ENCODE assay signal across 1 cellular context in the genomic region with DNA sequence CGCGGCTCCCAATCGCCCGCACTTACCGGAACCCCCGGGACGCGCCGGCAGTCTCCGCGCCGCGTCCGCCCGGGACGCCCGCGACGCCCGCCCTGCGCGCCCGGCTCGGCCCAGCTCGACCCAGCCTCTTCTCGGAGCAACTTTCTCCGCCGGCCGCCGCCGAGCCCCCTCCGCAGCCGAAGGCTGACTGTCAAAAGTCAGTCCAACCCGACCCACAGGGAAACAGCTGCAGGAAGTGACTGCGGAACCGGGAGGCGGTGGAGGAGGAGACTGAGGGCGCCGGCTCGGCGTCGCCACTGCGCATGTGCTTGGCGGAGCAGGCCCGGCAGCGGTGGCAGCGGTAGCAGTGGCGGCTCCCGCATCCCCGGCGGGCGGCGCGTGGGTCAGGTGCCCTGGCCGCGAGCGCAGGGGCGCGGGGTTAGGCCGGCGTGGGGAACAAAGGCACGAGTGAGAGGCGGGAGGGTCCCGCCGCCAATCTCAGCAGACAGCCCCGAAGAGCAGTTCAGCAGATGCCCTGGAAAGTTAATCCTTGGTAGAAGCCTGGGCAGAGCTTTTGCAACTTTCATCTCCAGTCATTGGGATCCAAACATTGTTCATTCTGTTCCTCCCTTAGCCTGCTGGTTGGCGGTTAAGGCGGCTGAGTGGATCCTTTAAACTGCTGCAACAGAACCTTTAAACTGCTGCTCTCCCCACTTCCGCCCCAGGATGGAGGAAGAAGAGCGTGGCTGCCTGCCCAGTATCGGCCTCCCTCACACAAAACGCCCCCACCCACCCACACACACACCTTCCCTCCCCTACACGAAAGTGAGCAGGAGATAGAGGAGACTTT.
TF ChIP-seq lines count a peak whose summit lies in the region.

A gene with protein sequence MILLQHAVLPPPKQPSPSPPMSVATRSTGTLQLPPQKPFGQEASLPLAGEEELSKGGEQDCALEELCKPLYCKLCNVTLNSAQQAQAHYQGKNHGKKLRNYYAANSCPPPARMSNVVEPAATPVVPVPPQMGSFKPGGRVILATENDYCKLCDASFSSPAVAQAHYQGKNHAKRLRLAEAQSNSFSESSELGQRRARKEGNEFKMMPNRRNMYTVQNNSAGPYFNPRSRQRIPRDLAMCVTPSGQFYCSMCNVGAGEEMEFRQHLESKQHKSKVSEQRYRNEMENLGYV (minus strand): TSS at position 241 of the 829 bp plus-strand sequence. CDS start 4,057 bp downstream, outside the sequence.

TF ChIP-seq in WTC11, 78 proteins besides CTCF, POLR2A, EP300 and RAD21 (continued from another document and continues in another):
- TF ChIP-seq, protein P1, sequence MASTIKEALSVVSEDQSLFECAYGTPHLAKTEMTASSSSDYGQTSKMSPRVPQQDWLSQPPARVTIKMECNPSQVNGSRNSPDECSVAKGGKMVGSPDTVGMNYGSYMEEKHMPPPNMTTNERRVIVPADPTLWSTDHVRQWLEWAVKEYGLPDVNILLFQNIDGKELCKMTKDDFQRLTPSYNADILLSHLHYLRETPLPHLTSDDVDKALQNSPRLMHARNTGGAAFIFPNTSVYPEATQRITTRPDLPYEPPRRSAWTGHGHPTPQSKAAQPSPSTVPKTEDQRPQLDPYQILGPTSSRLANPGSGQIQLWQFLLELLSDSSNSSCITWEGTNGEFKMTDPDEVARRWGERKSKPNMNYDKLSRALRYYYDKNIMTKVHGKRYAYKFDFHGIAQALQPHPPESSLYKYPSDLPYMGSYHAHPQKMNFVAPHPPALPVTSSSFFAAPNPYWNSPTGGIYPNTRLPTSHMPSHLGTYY (CRISPR knock-in tag; IDR thresholded peaks at IDR 0.05): no peak
- TF ChIP-seq SP1 (CRISPR knock-in tag; conservative IDR thresholded peaks at IDR 0.05) (no peak), ZNF512 (CRISPR knock-in tag; IDR thresholded peaks at IDR 0.05; ENCODE audit: borderline replicate concordance) (no peak), CDX4 (CRISPR knock-in tag; IDR thresholded peaks at IDR 0.05; ENCODE audit: borderline replicate concordance) (no peak), STAT6 (CRISPR knock-in tag; conservative IDR thresholded peaks at IDR 0.05; ENCODE audit: low read depth) (no peak), MYBL2 (CRISPR knock-in tag; IDR thresholded peaks at IDR 0.05) (no peak), ZNF317 (CRISPR knock-in tag; IDR thresholded peaks at IDR 0.05; ENCODE audit: borderline replicate concordance, low read depth) (0 out of 2 replicates have a peak, but pooled peaks have one; percentile 35), GABPB1 (CRISPR knock-in tag; IDR thresholded peaks at IDR 0.05) (peak; percentile 50; the same call in 1 of the 2 replicates), TEAD1 (CRISPR knock-in tag; IDR thresholded peaks at IDR 0.05) (peak; percentile 72), MXD4 (CRISPR knock-in tag; IDR thresholded peaks at IDR 0.05; ENCODE audit: borderline replicate concordance) (no peak), AR (CRISPR knock-in tag; IDR thresholded peaks at IDR 0.05) (no peak), ZNF138 (CRISPR knock-in tag; conservative IDR thresholded peaks at IDR 0.05) (no peak), ESRRA (CRISPR knock-in tag; IDR thresholded peaks at IDR 0.05; ENCODE audit: borderline replicate concordance) (no peak), FOXP1 (CRISPR knock-in tag; IDR thresholded peaks at IDR 0.05; ENCODE audit: borderline replicate concordance) (peak; percentile 72; the same call in 1 of the 2 replicates), GRHL2 (CRISPR knock-in tag; IDR thresholded peaks at IDR 0.05; ENCODE audit: insufficient replicate concordance, severe bottlenecking) (no peak)
- TF ChIP-seq, protein P2, sequence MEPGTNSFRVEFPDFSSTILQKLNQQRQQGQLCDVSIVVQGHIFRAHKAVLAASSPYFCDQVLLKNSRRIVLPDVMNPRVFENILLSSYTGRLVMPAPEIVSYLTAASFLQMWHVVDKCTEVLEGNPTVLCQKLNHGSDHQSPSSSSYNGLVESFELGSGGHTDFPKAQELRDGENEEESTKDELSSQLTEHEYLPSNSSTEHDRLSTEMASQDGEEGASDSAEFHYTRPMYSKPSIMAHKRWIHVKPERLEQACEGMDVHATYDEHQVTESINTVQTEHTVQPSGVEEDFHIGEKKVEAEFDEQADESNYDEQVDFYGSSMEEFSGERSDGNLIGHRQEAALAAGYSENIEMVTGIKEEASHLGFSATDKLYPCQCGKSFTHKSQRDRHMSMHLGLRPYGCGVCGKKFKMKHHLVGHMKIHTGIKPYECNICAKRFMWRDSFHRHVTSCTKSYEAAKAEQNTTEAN (CRISPR knock-in tag; IDR thresholded peaks at IDR 0.05): no peak
- TF ChIP-seq, protein P3, sequence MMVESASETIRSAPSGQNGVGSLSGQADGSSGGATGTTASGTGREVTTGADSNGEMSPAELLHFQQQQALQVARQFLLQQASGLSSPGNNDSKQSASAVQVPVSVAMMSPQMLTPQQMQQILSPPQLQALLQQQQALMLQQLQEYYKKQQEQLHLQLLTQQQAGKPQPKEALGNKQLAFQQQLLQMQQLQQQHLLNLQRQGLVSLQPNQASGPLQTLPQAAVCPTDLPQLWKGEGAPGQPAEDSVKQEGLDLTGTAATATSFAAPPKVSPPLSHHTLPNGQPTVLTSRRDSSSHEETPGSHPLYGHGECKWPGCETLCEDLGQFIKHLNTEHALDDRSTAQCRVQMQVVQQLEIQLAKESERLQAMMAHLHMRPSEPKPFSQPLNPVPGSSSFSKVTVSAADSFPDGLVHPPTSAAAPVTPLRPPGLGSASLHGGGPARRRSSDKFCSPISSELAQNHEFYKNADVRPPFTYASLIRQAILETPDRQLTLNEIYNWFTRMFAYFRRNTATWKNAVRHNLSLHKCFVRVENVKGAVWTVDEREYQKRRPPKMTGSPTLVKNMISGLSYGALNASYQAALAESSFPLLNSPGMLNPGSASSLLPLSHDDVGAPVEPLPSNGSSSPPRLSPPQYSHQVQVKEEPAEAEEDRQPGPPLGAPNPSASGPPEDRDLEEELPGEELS (CRISPR knock-in tag; IDR thresholded peaks at IDR 0.05): no peak
- TF ChIP-seq, protein P4, sequence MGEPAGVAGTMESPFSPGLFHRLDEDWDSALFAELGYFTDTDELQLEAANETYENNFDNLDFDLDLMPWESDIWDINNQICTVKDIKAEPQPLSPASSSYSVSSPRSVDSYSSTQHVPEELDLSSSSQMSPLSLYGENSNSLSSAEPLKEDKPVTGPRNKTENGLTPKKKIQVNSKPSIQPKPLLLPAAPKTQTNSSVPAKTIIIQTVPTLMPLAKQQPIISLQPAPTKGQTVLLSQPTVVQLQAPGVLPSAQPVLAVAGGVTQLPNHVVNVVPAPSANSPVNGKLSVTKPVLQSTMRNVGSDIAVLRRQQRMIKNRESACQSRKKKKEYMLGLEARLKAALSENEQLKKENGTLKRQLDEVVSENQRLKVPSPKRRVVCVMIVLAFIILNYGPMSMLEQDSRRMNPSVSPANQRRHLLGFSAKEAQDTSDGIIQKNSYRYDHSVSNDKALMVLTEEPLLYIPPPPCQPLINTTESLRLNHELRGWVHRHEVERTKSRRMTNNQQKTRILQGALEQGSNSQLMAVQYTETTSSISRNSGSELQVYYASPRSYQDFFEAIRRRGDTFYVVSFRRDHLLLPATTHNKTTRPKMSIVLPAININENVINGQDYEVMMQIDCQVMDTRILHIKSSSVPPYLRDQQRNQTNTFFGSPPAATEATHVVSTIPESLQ (CRISPR knock-in tag; IDR thresholded peaks at IDR 0.05): no peak
- TF ChIP-seq, protein P5, sequence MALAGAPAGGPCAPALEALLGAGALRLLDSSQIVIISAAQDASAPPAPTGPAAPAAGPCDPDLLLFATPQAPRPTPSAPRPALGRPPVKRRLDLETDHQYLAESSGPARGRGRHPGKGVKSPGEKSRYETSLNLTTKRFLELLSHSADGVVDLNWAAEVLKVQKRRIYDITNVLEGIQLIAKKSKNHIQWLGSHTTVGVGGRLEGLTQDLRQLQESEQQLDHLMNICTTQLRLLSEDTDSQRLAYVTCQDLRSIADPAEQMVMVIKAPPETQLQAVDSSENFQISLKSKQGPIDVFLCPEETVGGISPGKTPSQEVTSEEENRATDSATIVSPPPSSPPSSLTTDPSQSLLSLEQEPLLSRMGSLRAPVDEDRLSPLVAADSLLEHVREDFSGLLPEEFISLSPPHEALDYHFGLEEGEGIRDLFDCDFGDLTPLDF (CRISPR knock-in tag; IDR thresholded peaks at IDR 0.05): no peak
- TF ChIP-seq, protein P6, sequence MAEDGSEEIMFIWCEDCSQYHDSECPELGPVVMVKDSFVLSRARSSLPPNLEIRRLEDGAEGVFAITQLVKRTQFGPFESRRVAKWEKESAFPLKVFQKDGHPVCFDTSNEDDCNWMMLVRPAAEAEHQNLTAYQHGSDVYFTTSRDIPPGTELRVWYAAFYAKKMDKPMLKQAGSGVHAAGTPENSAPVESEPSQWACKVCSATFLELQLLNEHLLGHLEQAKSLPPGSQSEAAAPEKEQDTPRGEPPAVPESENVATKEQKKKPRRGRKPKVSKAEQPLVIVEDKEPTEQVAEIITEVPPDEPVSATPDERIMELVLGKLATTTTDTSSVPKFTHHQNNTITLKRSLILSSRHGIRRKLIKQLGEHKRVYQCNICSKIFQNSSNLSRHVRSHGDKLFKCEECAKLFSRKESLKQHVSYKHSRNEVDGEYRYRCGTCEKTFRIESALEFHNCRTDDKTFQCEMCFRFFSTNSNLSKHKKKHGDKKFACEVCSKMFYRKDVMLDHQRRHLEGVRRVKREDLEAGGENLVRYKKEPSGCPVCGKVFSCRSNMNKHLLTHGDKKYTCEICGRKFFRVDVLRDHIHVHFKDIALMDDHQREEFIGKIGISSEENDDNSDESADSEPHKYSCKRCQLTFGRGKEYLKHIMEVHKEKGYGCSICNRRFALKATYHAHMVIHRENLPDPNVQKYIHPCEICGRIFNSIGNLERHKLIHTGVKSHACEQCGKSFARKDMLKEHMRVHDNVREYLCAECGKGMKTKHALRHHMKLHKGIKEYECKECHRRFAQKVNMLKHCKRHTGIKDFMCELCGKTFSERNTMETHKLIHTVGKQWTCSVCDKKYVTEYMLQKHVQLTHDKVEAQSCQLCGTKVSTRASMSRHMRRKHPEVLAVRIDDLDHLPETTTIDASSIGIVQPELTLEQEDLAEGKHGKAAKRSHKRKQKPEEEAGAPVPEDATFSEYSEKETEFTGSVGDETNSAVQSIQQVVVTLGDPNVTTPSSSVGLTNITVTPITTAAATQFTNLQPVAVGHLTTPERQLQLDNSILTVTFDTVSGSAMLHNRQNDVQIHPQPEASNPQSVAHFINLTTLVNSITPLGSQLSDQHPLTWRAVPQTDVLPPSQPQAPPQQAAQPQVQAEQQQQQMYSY (CRISPR knock-in tag; IDR thresholded peaks at IDR 0.05): 0 out of 2 replicates have a peak, but pooled peaks have one; percentile 24
